ENCODE assay signal across 1 cellular context in the genomic region with DNA sequence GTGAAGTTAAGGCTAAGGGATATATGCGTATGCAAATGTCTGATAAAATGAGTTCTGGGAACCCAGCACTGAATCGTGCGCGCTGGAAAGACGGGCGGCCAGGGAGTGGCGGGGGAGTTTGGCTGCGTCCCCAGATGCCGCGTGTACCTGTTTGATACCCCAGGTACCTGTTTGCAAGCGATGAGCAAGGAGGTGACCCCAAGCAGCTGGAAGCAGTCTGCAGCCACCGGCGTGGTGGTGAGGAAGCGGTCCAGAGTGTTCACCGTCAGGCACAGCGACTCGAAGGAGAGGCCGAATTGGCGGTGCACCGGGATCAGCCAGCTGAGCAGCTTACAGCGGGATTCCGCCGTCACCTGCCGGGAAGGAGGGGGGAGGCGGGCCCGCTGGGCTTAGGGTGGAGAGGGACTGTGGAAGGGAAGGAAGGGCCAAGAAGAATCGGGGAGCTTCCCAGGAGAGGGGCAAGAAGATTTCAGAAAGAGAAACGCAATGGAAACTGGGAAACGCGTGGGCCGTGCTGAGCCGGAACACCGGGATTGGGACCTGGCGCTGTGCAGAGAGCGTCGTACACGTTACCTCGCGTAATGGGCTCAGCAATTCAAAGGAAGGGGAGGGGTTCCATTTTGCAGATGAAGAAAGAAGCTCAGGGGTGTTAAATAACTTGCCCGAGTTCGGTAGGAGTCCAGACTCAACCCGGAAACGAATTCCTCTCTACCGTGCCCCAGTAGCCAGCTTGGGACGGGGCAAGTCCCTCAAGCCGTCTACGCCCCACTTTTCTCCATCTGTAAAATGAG.
TF ChIP-seq lines count a peak whose summit lies in the region.

No MANE protein-coding gene starts in this region.

TF ChIP-seq in SK-N-SH treated with all-trans-retinoic acid at 6 μM for 48 hours, 23 proteins besides CTCF, POLR2A, EP300 and RAD21 (continued from another document):
- no peak for TF ChIP-seq CREB5 (CRISPR knock-in tag; IDR thresholded peaks at IDR 0.05; ENCODE audit: low read depth)
- TF ChIP-seq CSDC2 (CRISPR knock-in tag; IDR thresholded peaks at IDR 0.05): no peak
- TF ChIP-seq POU6F1 (CRISPR knock-in tag; IDR thresholded peaks at IDR 0.05; ENCODE audit: borderline replicate concordance, low read depth): no peak
- no peak for TF ChIP-seq ZC3H10 (CRISPR knock-in tag; IDR thresholded peaks at IDR 0.05)
- TF ChIP-seq ZFP3 (CRISPR knock-in tag; IDR thresholded peaks at IDR 0.05): no peak
- TF ChIP-seq, protein P1, sequence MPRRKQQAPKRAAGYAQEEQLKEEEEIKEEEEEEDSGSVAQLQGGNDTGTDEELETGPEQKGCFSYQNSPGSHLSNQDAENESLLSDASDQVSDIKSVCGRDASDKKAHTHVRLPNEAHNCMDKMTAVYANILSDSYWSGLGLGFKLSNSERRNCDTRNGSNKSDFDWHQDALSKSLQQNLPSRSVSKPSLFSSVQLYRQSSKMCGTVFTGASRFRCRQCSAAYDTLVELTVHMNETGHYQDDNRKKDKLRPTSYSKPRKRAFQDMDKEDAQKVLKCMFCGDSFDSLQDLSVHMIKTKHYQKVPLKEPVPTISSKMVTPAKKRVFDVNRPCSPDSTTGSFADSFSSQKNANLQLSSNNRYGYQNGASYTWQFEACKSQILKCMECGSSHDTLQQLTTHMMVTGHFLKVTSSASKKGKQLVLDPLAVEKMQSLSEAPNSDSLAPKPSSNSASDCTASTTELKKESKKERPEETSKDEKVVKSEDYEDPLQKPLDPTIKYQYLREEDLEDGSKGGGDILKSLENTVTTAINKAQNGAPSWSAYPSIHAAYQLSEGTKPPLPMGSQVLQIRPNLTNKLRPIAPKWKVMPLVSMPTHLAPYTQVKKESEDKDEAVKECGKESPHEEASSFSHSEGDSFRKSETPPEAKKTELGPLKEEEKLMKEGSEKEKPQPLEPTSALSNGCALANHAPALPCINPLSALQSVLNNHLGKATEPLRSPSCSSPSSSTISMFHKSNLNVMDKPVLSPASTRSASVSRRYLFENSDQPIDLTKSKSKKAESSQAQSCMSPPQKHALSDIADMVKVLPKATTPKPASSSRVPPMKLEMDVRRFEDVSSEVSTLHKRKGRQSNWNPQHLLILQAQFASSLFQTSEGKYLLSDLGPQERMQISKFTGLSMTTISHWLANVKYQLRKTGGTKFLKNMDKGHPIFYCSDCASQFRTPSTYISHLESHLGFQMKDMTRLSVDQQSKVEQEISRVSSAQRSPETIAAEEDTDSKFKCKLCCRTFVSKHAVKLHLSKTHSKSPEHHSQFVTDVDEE (CRISPR knock-in tag; IDR thresholded peaks at IDR 0.05): no peak
- no peak for TF ChIP-seq GLIS3 (CRISPR knock-in tag; IDR thresholded peaks at IDR 0.05)
- no peak for TF ChIP-seq TCF4 (CRISPR knock-in tag; IDR thresholded peaks at IDR 0.05; ENCODE audit: borderline replicate concordance)
- TF ChIP-seq BACH2 (CRISPR knock-in tag; IDR thresholded peaks at IDR 0.05; ENCODE audit: borderline replicate concordance): no peak
- TF ChIP-seq TOX (CRISPR knock-in tag; IDR thresholded peaks at IDR 0.05; ENCODE audit: borderline replicate concordance): no peak
